Comparison of ENCODE assay signal across 17 cellular contexts in the genomic region with DNA sequence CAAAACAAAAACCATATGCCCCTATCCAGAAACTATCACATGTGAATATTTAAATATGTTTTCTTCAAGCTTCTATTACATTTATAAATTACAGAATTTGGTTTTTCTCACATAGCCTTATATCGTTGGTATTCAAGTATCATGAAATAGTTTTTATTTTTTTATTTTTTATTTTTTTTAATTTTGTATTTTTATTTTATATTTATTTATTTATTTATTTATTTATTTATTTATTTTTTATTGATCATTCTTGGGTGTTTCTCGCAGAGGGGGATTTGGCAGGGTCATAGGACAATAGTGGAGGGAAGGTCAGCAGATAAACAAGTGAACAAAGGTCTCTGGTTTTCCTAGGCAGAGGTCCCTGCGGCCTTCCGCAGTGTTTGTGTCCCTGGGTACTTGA. TPM values are rescaled to one million over a fixed set of nuclear protein-coding genes. Genes with fewer than 3 reads are reported as not detected.
A peak's percentile ranks its signal among the peaks of the same experiment; 100 is the strongest.
DNase-seq lines count a peak whose midpoint lies in the region; ATAC-seq, FAIRE-seq and TF ChIP-seq lines count a peak whose summit lies in the region.
"Not testable (repeated sequence)": the region's sequence is repeated elsewhere in the genome, so short reads cannot be mapped to it uniquely, and the experiment has no call there.
"Had no signal": no experiment of that assay in that cellular context is flagged by ENCODE, and none has a peak within 500 bp of the region (broad histone marks: within the 10 kb centered on the region; RNA-seq: fewer than 3 reads in every experiment).

No MANE protein-coding gene starts in this region.

- ATAC-seq in WTC11, result not testable (repeated sequence)

- H3K4me1 Mint-ChIP-seq in WTC11, result not testable (repeated sequence)

- POLR2A ChIA-PET in HEK293 (lab: Yijun Ruan, JAX); WTC11 (lab: Charles Lee): not testable (repeated sequence)

- H3K4me3 Mint-ChIP-seq in WTC11, result not testable (repeated sequence)

- peak; percentile 61 for FAIRE-seq in A204.1 (lab: Jason Lieb, UNC)
- peak; percentile 73 for FAIRE-seq in G401.6 (lab: Jason Lieb, UNC)
- FAIRE-seq in endometrium (lab: Jason Lieb, UNC), result peak; percentile 86
- FAIRE-seq in frontal cortex (lab: Jason Lieb, UNC), result peak; percentile 94

- not testable (repeated sequence) for H3K36me3 ChIP-seq in HEK293 (ENCODE audit: control insufficient read depth in 2 of 2, insufficient read depth in 1 of 2, low read length in 2 of 2)

- CTCF ChIA-PET in HEK293 (lab: Yijun Ruan, JAX), result interaction anchor here (0.6 to 1.4 kb wide), 2 partner anchors 29 to 65 kb away, joined by 3 to 6 read pairs; no protein-coding TSS in a partner anchor
- CTCF ChIA-PET in WTC11 (lab: Charles Lee), result not testable (repeated sequence)

- H3K4me3 ChIP-seq in HEK293 (ENCODE audit: low read depth, low read length), result not testable (repeated sequence)

- TF ChIP-seq CTCF in HEK293 (tag by site-specific recombination; IDR thresholded peaks at IDR 0.05); WTC11 (IDR thresholded peaks at IDR 0.05): not testable (repeated sequence)

- H3K27ac ChIP-seq in HEK293 (ENCODE audit: extremely low read depth, low read depth, low read length), result not testable (repeated sequence)

- not testable (repeated sequence) for H3K9me3 ChIP-seq in HEK293 (ENCODE audit: control insufficient read depth, insufficient read depth, low read depth, low read length)

- H3K9me3 Mint-ChIP-seq in WTC11, result peaks cover 47% of the 10 kb centered on the region

- not testable (repeated sequence) for H3K36me3 Mint-ChIP-seq in WTC11

- H3K27ac Mint-ChIP-seq in WTC11, result not testable (repeated sequence)

- H3K4me1 ChIP-seq in HEK293 (ENCODE audit: control insufficient read depth, insufficient read depth, low read length), result not testable (repeated sequence)

- DNase-seq in WTC11 (ENCODE audit: low spot score); frontal cortex (ENCODE audit: low spot score in 2 of 2): not testable (repeated sequence)

- not testable (repeated sequence) for H3K27me3 Mint-ChIP-seq in WTC11 (ENCODE audit: low read depth)

TF ChIP-seq in HEK293, 187 proteins besides CTCF, POLR2A, EP300 and RAD21 (continues in another document):
- TF ChIP-seq ZNF555 (tag by site-specific recombination; conservative IDR thresholded peaks at IDR 0.05), result peak; percentile 65
- peak; percentile 70 for TF ChIP-seq ZNF426 (tag by site-specific recombination; IDR thresholded peaks at IDR 0.05)
- TF ChIP-seq ZNF518A (tag by site-specific recombination; conservative IDR thresholded peaks at IDR 0.05; ENCODE audit: low read depth), result peak; percentile 84
- TF ChIP-seq ZXDB (tag by site-specific recombination; IDR thresholded peaks at IDR 0.05), result peak; percentile 45; the same call in 1 of the 2 replicates
- TF ChIP-seq ZNF394 (tag by site-specific recombination; IDR thresholded peaks at IDR 0.05; ENCODE audit: borderline replicate concordance), result peak; percentile 82; the same call in 1 of the 2 replicates
- peak; percentile 63 for TF ChIP-seq ZNF623 (tag by site-specific recombination; IDR thresholded peaks at IDR 0.05)
- 0 out of 2 replicates have a peak, but pooled peaks have one; percentile 14 for TF ChIP-seq ZNF560 (tag by site-specific recombination; IDR thresholded peaks at IDR 0.05; ENCODE audit: borderline replicate concordance)

TF ChIP-seq in WTC11, 78 proteins besides CTCF, POLR2A, EP300 and RAD21:
- TF ChIP-seq HMGA2 (CRISPR knock-in tag; IDR thresholded peaks at IDR 0.05), result peak; percentile 94

RNA-seq across cellular contexts. Expression of gene GABRG3, which starts 32.0 kb away (rescaled TPM):
- total RNA-seq in WTC11 (2021) (0.30 to 0.72 TPM (median 0.46 TPM) in 3 replicates), frontal cortex (24.1 TPM)
- total RNA-seq: A172; A673; B cell; Caco-2; Calu3; CD4-positive, alpha-beta memory T cell; CD4-positive, alpha-beta T cell; CD4-positive, CD25-positive, alpha-beta regulatory T cell; CD8-positive, alpha-beta memory T cell; CD8-positive, alpha-beta T cell; Daoy had no signal

Comparison
In these comparisons a context has a peak if more than half of its experiments do, and no peak if none do; other contexts are left out.
1. RNA of gene GABRG3, which starts 32.0 kb away (total RNA-seq): 24.1 TPM in frontal cortex (single experiment); 0.30 to 0.72 TPM in WTC11; every median in the first group is over 10 times any median in the second.